Comparison of ENCODE assay signal across 1 cellular context in genomic region chr3:48069339-48069738, GRCh38.
TF ChIP-seq lines count a peak whose summit lies in the region.

No MANE protein-coding gene starts in this region.

TF ChIP-seq in GM23338, 12 proteins besides CTCF, POLR2A, EP300 and RAD21 (continued from another document):
- no peak for TF ChIP-seq REST (IDR thresholded peaks at IDR 0.05; ENCODE audit: unreplicated experiment)
- TF ChIP-seq ZNF114 (CRISPR knock-in tag; IDR thresholded peaks at IDR 0.05) = no peak
- no peak for TF ChIP-seq ETS1 (IDR thresholded peaks at IDR 0.05)
- TF ChIP-seq ZNF331 (CRISPR knock-in tag; IDR thresholded peaks at IDR 0.05; ENCODE audit: low read depth) = no peak
